ENCODE assay signal across 8 cellular contexts in genomic region chr11:66465371-66466224, GRCh38. TPM values are rescaled to one million over a fixed set of nuclear protein-coding genes. Genes with fewer than 3 reads are reported as not detected.
DNase-seq lines count a peak whose midpoint lies in the region; ATAC-seq and FAIRE-seq lines count a peak whose summit lies in the region.

No MANE protein-coding gene starts in this region.

- WGBS in small intestine, 3 donors = 45 to 59% (median 53%) methylated on average over 19 of the region's 19 CpGs

- intact Hi-C loops in activated CD4-positive, alpha-beta memory T cell treated with anti-CD3 and anti-CD28 coated beads for 36 hours (cut with micrococcal nuclease) = loop anchor here (1.0 kb wide), 2 partner anchors 15 to 26 kb away; partner anchors contain the start of gene DPP3

- peak overlapping the region; percentile 64 for H3K27ac Mint-ChIP-seq in activated CD4-positive, alpha-beta memory T cell treated with anti-CD3 and anti-CD28 coated beads for 36 hours
- H3K27ac Mint-ChIP-seq in stimulated activated naive CD8-positive, alpha-beta T cell treated with anti-CD3 and anti-CD28 coated beads, Interleukin-15, amount 100 ng/mL, for 72 hours = no peak overlapping the region

- H3K27me3 Mint-ChIP-seq in activated CD4-positive, alpha-beta memory T cell treated with anti-CD3 and anti-CD28 coated beads for 36 hours = no peaks in the 10 kb centered on the region
- no peaks in the 10 kb centered on the region for H3K27me3 Mint-ChIP-seq in stimulated activated naive CD8-positive, alpha-beta T cell treated with anti-CD3 and anti-CD28 coated beads, Interleukin-15, amount 100 ng/mL, for 72 hours

- H3K27me3 ChIP-seq in small intestine (ENCODE audit: control insufficient read depth in 2 of 2, insufficient read depth in 2 of 2, low read length in 2 of 2) = no peaks in the 10 kb centered on the region

- H3K9me3 Mint-ChIP-seq in activated CD4-positive, alpha-beta memory T cell treated with anti-CD3 and anti-CD28 coated beads for 36 hours = no peaks in the 10 kb centered on the region
- no peaks in the 10 kb centered on the region for H3K9me3 Mint-ChIP-seq in stimulated activated naive CD8-positive, alpha-beta T cell treated with anti-CD3 and anti-CD28 coated beads, Interleukin-15, amount 100 ng/mL, for 72 hours

- no peaks in the 10 kb centered on the region for H3K36me3 ChIP-seq in small intestine (ENCODE audit: control insufficient read depth in 2 of 2, insufficient read depth in 2 of 2, low read length in 2 of 2)

- peak overlapping the region; percentile 78 for H3K4me3 Mint-ChIP-seq in activated CD4-positive, alpha-beta memory T cell treated with anti-CD3 and anti-CD28 coated beads for 36 hours
- peak overlapping the region; percentile 89 to 94 for H3K4me3 Mint-ChIP-seq in stimulated activated naive CD8-positive, alpha-beta T cell treated with anti-CD3 and anti-CD28 coated beads, Interleukin-15, amount 100 ng/mL, for 72 hours

- peak; percentile 34 for DNase-seq in SIG-M5 treated with dmso at 0.1 percent for 504 hours (lab: John Stamatoyannopoulos, UW; ENCODE audit: unreplicated experiment)
- no peak for DNase-seq in SIG-M5 (lab: John Stamatoyannopoulos, UW)
- DNase-seq in activated CD4-positive, alpha-beta memory T cell treated with anti-CD3 and anti-CD28 coated beads for 36 hours = no peak
- DNase-seq in stimulated activated naive CD8-positive, alpha-beta T cell treated with anti-CD3 and anti-CD28 coated beads, Interleukin-15, amount 100 ng/mL, for 72 hours = no peak
- no peak for DNase-seq in small intestine

- POLR2A ChIA-PET in activated CD4-positive, alpha-beta memory T cell treated with anti-CD3 and anti-CD28 coated beads for 36 hours (lab: Charles Lee) = interaction anchor here (1.2 to 2.4 kb wide), 2 partner anchors 14 to 80 kb away, joined by 4 to 15 read pairs; partner anchors contain the start of genes ACTN3, DPP3 and ZDHHC24

- H3K4me1 ChIP-seq in small intestine (ENCODE audit: control insufficient read depth in 2 of 2, insufficient read depth in 1 of 2, low read depth in 1 of 2, low read length in 1 of 2) = no peaks in the 10 kb centered on the region

- FAIRE-seq in small intestine (lab: Jason Lieb, UNC) = no peak

- H3K9me3 ChIP-seq in small intestine (ENCODE audit: control insufficient read depth, low read depth) = no peaks in the 10 kb centered on the region

- H3K36me3 Mint-ChIP-seq in activated CD4-positive, alpha-beta memory T cell treated with anti-CD3 and anti-CD28 coated beads for 36 hours = no peaks in the 10 kb centered on the region

- CTCF ChIA-PET in activated CD4-positive, alpha-beta memory T cell treated with anti-CD3 and anti-CD28 coated beads for 36 hours (lab: Charles Lee) = interaction anchor here (1.1 to 3.1 kb wide), 6 partner anchors 13 to 212 kb away, joined by 3 to 17 read pairs (median 5); partner anchors contain the start of genes DPP3, MRPL11 and RBM4B

- peaks cover 31% of the 10 kb centered on the region for H3K4me1 Mint-ChIP-seq in activated CD4-positive, alpha-beta memory T cell treated with anti-CD3 and anti-CD28 coated beads for 36 hours (ENCODE audit: low read depth)
- H3K4me1 Mint-ChIP-seq in stimulated activated naive CD8-positive, alpha-beta T cell treated with anti-CD3 and anti-CD28 coated beads, Interleukin-15, amount 100 ng/mL, for 72 hours = peaks cover 65% of the 10 kb centered on the region

- no peak overlapping the region for H3K27ac ChIP-seq in small intestine (ENCODE audit: low read depth in 1 of 2, low read length in 1 of 2)

- ATAC-seq in stimulated activated naive CD8-positive, alpha-beta T cell treated with anti-CD3 and anti-CD28 coated beads, Interleukin-15, amount 100 ng/mL, for 72 hours = no peak
- ATAC-seq in GM18867 (IDR thresholded peaks at IDR 0.05; ENCODE audit: unreplicated experiment) (no peak), GM19035 (IDR thresholded peaks at IDR 0.05; ENCODE audit: unreplicated experiment) (no peak)

- H3K4me3 ChIP-seq in iPS-11a (ENCODE audit: low read depth, low read length) (peak overlapping the region; percentile 58), small intestine (ENCODE audit: low read depth in 1 of 2, low read length in 2 of 2) (peak overlapping the region in 1 of 2 donors; percentile 75)

RNA-seq across cellular contexts. Expression of gene PELI3, which starts 1.1 kb away (rescaled TPM):
- 1 to 10 TPM; 7.0 to 8.5 TPM for total RNA-seq in activated CD4-positive, alpha-beta memory T cell treated with anti-CD3 and anti-CD28 coated beads for 36 hours
- polyA plus RNA-seq in small intestine = 1 to 10 TPM; 3.1 to 4.7 (median 4.6) TPM

RNA-seq across cellular contexts. Expression of gene DPP3, which starts 14.6 kb away (rescaled TPM):
- total RNA-seq in activated CD4-positive, alpha-beta memory T cell treated with anti-CD3 and anti-CD28 coated beads for 36 hours = 10 to 100 TPM; 76.1 to 89.7 TPM
- 10 to 100 TPM; 33.2 to 67.7 (median 41.6) TPM for polyA plus RNA-seq in small intestine

RNA-seq across cellular contexts. Expression of gene MRPL11, which starts 26.9 kb away (rescaled TPM):
- 100 to 1,000 TPM; 104 to 106 TPM for total RNA-seq in activated CD4-positive, alpha-beta memory T cell treated with anti-CD3 and anti-CD28 coated beads for 36 hours
- polyA plus RNA-seq in small intestine = 100 to 1,000 TPM in 1 of 3 donors, 10 to 100 TPM in 2; 57.0 to 118 (median 57.6) TPM

RNA-seq across cellular contexts. Expression of gene NPAS4, which starts 44.8 kb away (rescaled TPM):
- total RNA-seq in activated CD4-positive, alpha-beta memory T cell treated with anti-CD3 and anti-CD28 coated beads for 36 hours = not detected
- polyA plus RNA-seq in small intestine = under 1 TPM in 1 of 3 donors, not detected in 2; 0.10 TPM

RNA-seq across cellular contexts. Expression of gene BBS1, which starts 44.8 kb away (rescaled TPM):
- total RNA-seq in activated CD4-positive, alpha-beta memory T cell treated with anti-CD3 and anti-CD28 coated beads for 36 hours = 10 to 100 TPM; 11.1 to 13.2 TPM
- 10 to 100 TPM in 1 of 3 donors, 1 to 10 TPM in 2; 3.8 to 11.6 (median 4.2) TPM for polyA plus RNA-seq in small intestine
